ENCODE assay signal across 8 cellular contexts in the genomic region with DNA sequence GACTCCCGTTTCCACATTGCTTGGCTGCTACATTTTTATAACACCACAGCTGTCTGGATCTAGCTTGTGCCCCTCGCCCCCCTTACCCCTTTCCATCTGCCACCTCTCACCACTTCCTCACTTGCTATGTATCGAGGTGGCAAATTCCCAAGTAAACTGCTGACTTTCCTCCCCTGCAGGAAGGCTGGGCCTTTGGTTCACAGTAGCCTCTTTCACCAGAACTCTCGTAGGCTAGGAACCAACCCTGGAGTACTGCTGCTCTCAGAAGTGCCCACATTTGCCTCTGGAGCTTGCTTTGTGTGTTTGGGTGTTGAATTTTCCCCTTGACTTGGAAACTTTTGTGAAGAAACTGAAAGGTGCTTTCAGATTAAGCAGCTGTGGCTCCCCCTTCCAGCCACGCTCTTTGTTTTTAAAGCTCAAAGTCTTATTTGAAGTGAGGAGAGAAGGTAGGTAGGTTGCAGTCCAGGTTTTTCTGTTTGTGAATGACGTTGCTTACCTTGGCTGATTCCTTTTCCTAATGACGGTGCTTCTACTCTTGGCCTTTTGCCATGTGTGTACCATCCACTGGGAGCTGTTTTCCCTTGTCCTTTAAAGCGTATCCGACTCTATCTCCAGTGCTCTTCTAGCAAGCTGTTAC.
DNase-seq lines count a peak whose midpoint lies in the region; ATAC-seq and TF ChIP-seq lines count a peak whose summit lies in the region.

No MANE protein-coding gene starts in this region.

- H3K27me3 ChIP-seq in CD8-positive, alpha-beta T cell (ENCODE audit: insufficient read depth, low read length) = no peaks in the 10 kb centered on the region
- no peaks in the 10 kb centered on the region for H3K27me3 ChIP-seq in iPS-15b (ENCODE audit: control insufficient read depth, insufficient read depth, low read length)
- no peaks in the 10 kb centered on the region for H3K27me3 ChIP-seq in tibial nerve
- H3K27me3 ChIP-seq in esophagus squamous epithelium = no peaks in the 10 kb centered on the region

- peaks cover 48% of the 10 kb centered on the region for H3K4me1 ChIP-seq in CD8-positive, alpha-beta T cell (ENCODE audit: insufficient read depth, low read length)
- H3K4me1 ChIP-seq in iPS-15b (ENCODE audit: control insufficient read depth, insufficient read depth, low read length) (peaks cover 21% of the 10 kb centered on the region), tibial nerve (peaks cover 0 to 42% (median 14%) of the 10 kb centered on the region in 4 donors), esophagus squamous epithelium (peaks cover 0 to 38% (median 21%) of the 10 kb centered on the region in 3 donors)

- H3K27ac ChIP-seq in CD8-positive, alpha-beta T cell (ENCODE audit: low read depth, low read length) = peak overlapping the region; percentile 28
- H3K27ac ChIP-seq in tibial nerve (peak overlapping the region in 3 of 4 donors; percentile 48 to 80 (median 70)), esophagus squamous epithelium (peak overlapping the region in 2 of 4 donors; percentile 31 to 69)

- H3K4me3 Mint-ChIP-seq in CD8-positive, alpha-beta T cell = peak overlapping the region; percentile 85
- peak overlapping the region; percentile 77 to 89 for H3K4me3 Mint-ChIP-seq in activated T-cell treated with anti-CD3 and anti-CD28 coated beads, Interleukin-2, amount 50 U/mL, for 72 hours

- H3K9me3 ChIP-seq in CD8-positive, alpha-beta T cell (ENCODE audit: low read length) = no peaks in the 10 kb centered on the region
- H3K9me3 ChIP-seq in iPS-15b (ENCODE audit: control insufficient read depth, insufficient read depth, low read length) (no peaks in the 10 kb centered on the region), tibial nerve (no peaks in the 10 kb centered on the region), esophagus squamous epithelium (no peaks in the 10 kb centered on the region)

- H3K27ac Mint-ChIP-seq in CD8-positive, alpha-beta T cell = peak overlapping the region; percentile 94
- H3K27ac Mint-ChIP-seq in activated T-cell treated with anti-CD3 and anti-CD28 coated beads, Interleukin-2, amount 50 U/mL, for 72 hours = peak overlapping the region; percentile 87

- no peak for TF ChIP-seq POLR2A in tibial nerve (IDR thresholded peaks at IDR 0.05)
- no peak for TF ChIP-seq POLR2A in esophagus squamous epithelium (IDR thresholded peaks at IDR 0.05)

- no peak for TF ChIP-seq CTCF in CD8-positive, alpha-beta T cell (IDR thresholded peaks at IDR 0.05)
- no peak for TF ChIP-seq CTCF in tibial nerve (IDR thresholded peaks at IDR 0.05)
- no peak for TF ChIP-seq CTCF in esophagus squamous epithelium (IDR thresholded peaks at IDR 0.05)

- peaks cover 6% of the 10 kb centered on the region for H3K9me3 Mint-ChIP-seq in CD8-positive, alpha-beta T cell
- H3K9me3 Mint-ChIP-seq in activated T-cell treated with anti-CD3 and anti-CD28 coated beads, Interleukin-2, amount 50 U/mL, for 72 hours = peaks cover 6 to 8% of the 10 kb centered on the region in 2 donors

- peak in 4 of 7 experiments; percentile 8 to 52 (median 31) for DNase-seq in CD8-positive, alpha-beta T cell
- peak; percentile 83 for DNase-seq in NCI-H1105 treated with DMSO at 0.1 percent for 48 hours (lab: John Stamatoyannopoulos, UW)
- DNase-seq in activated T-cell treated with anti-CD3 and anti-CD28 coated beads, Interleukin-2, amount 50 U/mL, for 72 hours = peak; percentile 6 to 12
- DNase-seq in tibial nerve (ENCODE audit: low spot score in 2 of 2) = no peak
- no peak for DNase-seq in esophagus squamous epithelium (lab: John Stamatoyannopoulos, UW)

- intact Hi-C loops in CD8-positive, alpha-beta T cell (cut with DNase I, micrococcal nuclease) = loop anchor here (2.0 to 10.0 kb wide), 2 partner anchors 91 to 105 kb away; partner anchors contain the start of gene CARMIL1 (in 1 of the 2)
- intact Hi-C loops in esophagus squamous epithelium (cut with DNase I) = no loop called here

- no peaks in the 10 kb centered on the region for H3K36me3 ChIP-seq in CD8-positive, alpha-beta T cell (ENCODE audit: insufficient read depth, low read length)
- no peaks in the 10 kb centered on the region for H3K36me3 ChIP-seq in iPS-15b (ENCODE audit: control insufficient read depth, insufficient read depth, low read length)
- H3K36me3 ChIP-seq in tibial nerve = no peaks in the 10 kb centered on the region
- H3K36me3 ChIP-seq in esophagus squamous epithelium = no peaks in the 10 kb centered on the region

- peaks cover 81% of the 10 kb centered on the region for H3K4me1 Mint-ChIP-seq in CD8-positive, alpha-beta T cell (ENCODE audit: low read depth)
- H3K4me1 Mint-ChIP-seq in activated T-cell treated with anti-CD3 and anti-CD28 coated beads, Interleukin-2, amount 50 U/mL, for 72 hours (ENCODE audit: low read depth) = peaks cover 76% of the 10 kb centered on the region

- peak in 1 of 2 donors; percentile 26 for TF ChIP-seq EP300 in tibial nerve (IDR thresholded peaks at IDR 0.05)

- POLR2A ChIA-PET in CD8-positive, alpha-beta T cell (lab: Charles Lee) = interaction anchor here (1.1 to 2.7 kb wide), 6 partner anchors 7 to 90 kb away, joined by 3 to 22 read pairs (median 4); partner anchors contain the start of gene CARMIL1

- no peaks in the 10 kb centered on the region for H3K27me3 Mint-ChIP-seq in CD8-positive, alpha-beta T cell (ENCODE audit: low read depth)
- H3K27me3 Mint-ChIP-seq in activated T-cell treated with anti-CD3 and anti-CD28 coated beads, Interleukin-2, amount 50 U/mL, for 72 hours (ENCODE audit: low read depth) = no peaks in the 10 kb centered on the region

- peak overlapping the region; percentile 4 for H3K9ac ChIP-seq in iPS-15b (ENCODE audit: low read depth, low read length)

- peak overlapping the region; percentile 10 for H3K4me3 ChIP-seq in CD8-positive, alpha-beta T cell (ENCODE audit: low read depth, low read length)
- no peak overlapping the region for H3K4me3 ChIP-seq in iPS-15b (ENCODE audit: low read depth, low read length)
- no peak overlapping the region for H3K4me3 ChIP-seq in tibial nerve
- peak overlapping the region in 1 of 4 donors; percentile 37 for H3K4me3 ChIP-seq in esophagus squamous epithelium

- WGBS in tibial nerve, 2 donors = 18 to 40% methylated on average over 9 of the region's 9 CpGs
- WGBS in esophagus squamous epithelium, 2 donors = 33 to 36% methylated on average over 9 of the region's 9 CpGs

- CTCF ChIA-PET in CD8-positive, alpha-beta T cell (lab: Charles Lee) = interaction anchor here (0.6 to 2.5 kb wide), 7 partner anchors 11 to 125 kb away, joined by 3 to 17 read pairs (median 4); partner anchors contain the start of gene CARMIL1

- peaks cover 9% of the 10 kb centered on the region for H3K36me3 Mint-ChIP-seq in CD8-positive, alpha-beta T cell
- peaks cover 4% of the 10 kb centered on the region in 2 donors for H3K36me3 Mint-ChIP-seq in activated T-cell treated with anti-CD3 and anti-CD28 coated beads, Interleukin-2, amount 50 U/mL, for 72 hours (ENCODE audit: insufficient read depth in 2 of 2)

- ATAC-seq in CD8-positive, alpha-beta T cell = peak; percentile 16
- ATAC-seq in activated T-cell treated with anti-CD3 and anti-CD28 coated beads, Interleukin-2, amount 50 U/mL, for 72 hours (replicated peaks in 1 of 2) = no peak
- no peak for ATAC-seq in GM21423 (IDR thresholded peaks at IDR 0.05; ENCODE audit: unreplicated experiment)
- ATAC-seq in GM21825 (IDR thresholded peaks at IDR 0.05; ENCODE audit: unreplicated experiment) = no peak

Comparison
In these comparisons a context has a peak if more than half of its experiments do, and no peak if none do; other contexts are left out.
1. DNase-seq: peak in CD8-positive, alpha-beta T cell (4 of 7), NCI-H1105 treated with DMSO at 0.1 percent for 48 hours (single experiment) and activated T-cell treated with anti-CD3 and anti-CD28 coated beads, Interleukin-2, amount 50 U/mL, for 72 hours (2 of 2); none in tibial nerve (0 of 2) and esophagus squamous epithelium (single experiment).